18 cellular contexts compared by ENCODE assay signal in genomic region chr7:64729089-64729848, GRCh38.
DNase-seq lines count a peak whose midpoint lies in the region; ATAC-seq, FAIRE-seq and TF ChIP-seq lines count a peak whose summit lies in the region.
"Had no signal": no experiment of that assay in that cellular context is flagged by ENCODE, and none has a peak within 500 bp of the region (broad histone marks: within the 10 kb centered on the region; RNA-seq: fewer than 3 reads in every experiment).

No MANE protein-coding gene starts in this region.

- BruUV-seq in HepG2 (replicated peaks; lab: Mats Ljungman, UMichigan), result no TSS peak

- no peak for TF ChIP-seq RAD21 in HepG2 (CRISPR knock-in tag; IDR thresholded peaks at IDR 0.05)

- H3K9me3 ChIP-seq in HepG2 (ENCODE audit: low read length), result no peaks in the 10 kb centered on the region
- no peaks in the 10 kb centered on the region for H3K9me3 ChIP-seq in right lobe of liver
- H3K9me3 ChIP-seq in Loucy (ENCODE audit: insufficient read depth, low read depth, low read length), result peaks cover 4% of the 10 kb centered on the region; the same call in 1 of the 2 replicates
- H3K9me3 ChIP-seq in esophagus muscularis mucosa, result peaks cover 0 to 15% (median 8%) of the 10 kb centered on the region in 4 donors
- peaks cover 5% of the 10 kb centered on the region for H3K9me3 ChIP-seq in CD8-positive, alpha-beta memory T cell (ENCODE audit: low read length)
- H3K9me3 ChIP-seq: HAP-1 had no signal

- FAIRE-seq in HepG2 (lab: Jason Lieb, UNC) (no peak), bronchial epithelial cell (lab: Jason Lieb, UNC) (peak; percentile 23)
- FAIRE-seq: D721Med, GM12891, GM18507, H54 had no signal

- H3K4me3 ChIP-seq in HepG2 (replicated peaks in 1 of 3; ENCODE audit: insufficient read depth in 1 of 3, low read depth in 2 of 3, low read length in 3 of 3) (no peak overlapping the region), right lobe of liver (no peak overlapping the region), Loucy (ENCODE audit: low read length, poor library complexity, severe bottlenecking) (no peak overlapping the region), bronchial epithelial cell (ENCODE audit: low read depth, low read length) (no peak overlapping the region), esophagus muscularis mucosa (no peak overlapping the region)
- H3K4me3 ChIP-seq in CD8-positive, alpha-beta memory T cell (ENCODE audit: low read length), result no peak overlapping the region
- H3K4me3 ChIP-seq: HAP-1 had no signal

- peaks cover 37 to 60% (median 42%) of the 10 kb centered on the region in 5 donors for H3K9me3 Mint-ChIP-seq in CD8-positive, alpha-beta memory T cell

- H3K4me3 Mint-ChIP-seq in CD8-positive, alpha-beta memory T cell, result no peak overlapping the region
- H3K4me3 Mint-ChIP-seq: CD4-positive, alpha-beta memory T cell; HFFc6 had no signal

- H2AFZ ChIP-seq in HepG2 (ENCODE audit: low read length) (peak overlapping the region; percentile 15), Loucy (ENCODE audit: low read length) (no peak overlapping the region)

- H3K79me2 ChIP-seq in HepG2 (ENCODE audit: insufficient read depth, low read length) (no peaks in the 10 kb centered on the region), Loucy (ENCODE audit: insufficient read depth, low read length) (no peaks in the 10 kb centered on the region)

- TF ChIP-seq CTCF in HepG2 (CRISPR knock-in tag; IDR thresholded peaks at IDR 0.05) (no peak), right lobe of liver (IDR thresholded peaks at IDR 0.05) (no peak), Loucy (conservative IDR thresholded peaks at IDR 0.05; ENCODE audit: low read length) (no peak), bronchial epithelial cell (IDR thresholded peaks at IDR 0.05; ENCODE audit: insufficient read depth, low read length, severe bottlenecking) (no peak), esophagus muscularis mucosa (IDR thresholded peaks at IDR 0.05) (no peak)

- H3K4me1 Mint-ChIP-seq in CD8-positive, alpha-beta memory T cell, result no peaks in the 10 kb centered on the region
- H3K4me1 Mint-ChIP-seq: CD4-positive, alpha-beta memory T cell had no signal

- H3F3A ChIP-seq in Loucy (ENCODE audit: low read depth), result no peaks in the 10 kb centered on the region

- TF ChIP-seq POLR2A in HepG2 (IDR thresholded peaks at IDR 0.05; ENCODE audit: insufficient read depth in 1 of 2, low read depth in 2 of 2, low read length in 2 of 2) (no peak), right lobe of liver (IDR thresholded peaks at IDR 0.05) (no peak), esophagus muscularis mucosa (IDR thresholded peaks at IDR 0.05; ENCODE audit: low read depth) (no peak)

- H3K4me1 ChIP-seq in HepG2 (ENCODE audit: insufficient read depth, low read length) (peaks cover 9% of the 10 kb centered on the region), right lobe of liver (no peaks in the 10 kb centered on the region), Loucy (ENCODE audit: insufficient read depth, low read length, poor library complexity, severe bottlenecking) (peaks cover 9% of the 10 kb centered on the region), esophagus muscularis mucosa (no peaks in the 10 kb centered on the region)
- H3K4me1 ChIP-seq in CD8-positive, alpha-beta memory T cell (ENCODE audit: insufficient read depth, low read length), result no peaks in the 10 kb centered on the region
- H3K4me1 ChIP-seq: HAP-1 had no signal

- H3K4me2 ChIP-seq in HepG2 (ENCODE audit: low read depth, low read length) (no peak overlapping the region), Loucy (ENCODE audit: low read depth, low read length, poor library complexity, severe bottlenecking) (peak overlapping the region; percentile 14)

- DNase-seq in HepG2 (ENCODE audit: low spot score) (no peak), right lobe of liver (no peak), bronchial epithelial cell (ENCODE audit: low read depth) (no peak), esophagus muscularis mucosa (ENCODE audit: extremely low spot score) (no peak)
- no peak for DNase-seq in CD8-positive, alpha-beta memory T cell
- DNase-seq: C1 segment of cervical spinal cord; CD4-positive, alpha-beta memory T cell; DMS 273 treated with DMSO at 0.1 percent for 48 hours; DMS79; GF-D8; GOT3; HFFc6 had no signal

- POLR2A ChIA-PET in HepG2 (lab: Yijun Ruan, JAX), result no interaction called here
- POLR2A ChIA-PET in CD8-positive, alpha-beta memory T cell (lab: Charles Lee), result no interaction called here

- peaks cover 2 to 6% of the 10 kb centered on the region in 2 donors for H3K27me3 Mint-ChIP-seq in CD8-positive, alpha-beta memory T cell
- H3K27me3 Mint-ChIP-seq: CD4-positive, alpha-beta memory T cell had no signal

- CTCF ChIA-PET in HepG2 (lab: Yijun Ruan, JAX; ENCODE audit: low intra/inter-chr PET ratio, low total read pairs), result no interaction called here
- CTCF ChIA-PET in CD8-positive, alpha-beta memory T cell (lab: Charles Lee), result no interaction called here

- intact Hi-C loops in HepG2 (cut with micrococcal nuclease; ENCODE audit: unreplicated experiment), result no loop called here
- intact Hi-C loops in right lobe of liver (cut with DNase I), result no loop called here
- intact Hi-C loops in esophagus muscularis mucosa (cut with DNase I), result no loop called here

- H3K27ac ChIP-seq in HepG2 (ENCODE audit: extremely low read length, insufficient read depth, low read length) (no peak overlapping the region), right lobe of liver (no peak overlapping the region), esophagus muscularis mucosa (replicated peaks in 1 of 4) (no peak overlapping the region)
- no peak overlapping the region for H3K27ac ChIP-seq in CD8-positive, alpha-beta memory T cell (ENCODE audit: low read depth, low read length)

- ATAC-seq in HepG2 (no peak; the same call in 2 of the 3 replicates), right lobe of liver (no peak)

- no peaks in the 10 kb centered on the region for H4K20me1 ChIP-seq in HepG2 (ENCODE audit: insufficient read depth, low read length)
- H4K20me1 ChIP-seq in Loucy (ENCODE audit: insufficient read depth, low read length, poor library complexity, severe bottlenecking), result no peaks in the 10 kb centered on the region

- TF ChIP-seq EP300 in HepG2 (IDR thresholded peaks at IDR 0.05; ENCODE audit: low read depth in 2 of 2, low read length in 2 of 2) (no peak), HepG2 (CRISPR knock-in tag; IDR thresholded peaks at IDR 0.05; ENCODE audit: borderline replicate concordance) (no peak), esophagus muscularis mucosa (IDR thresholded peaks at IDR 0.05) (no peak)

- 2% methylated on average over 3 of the region's 3 CpGs for WGBS in HepG2 (ENCODE audit: low lambda C conversion rate)
- 65% methylated on average over 3 of the region's 3 CpGs for WGBS in right lobe of liver (ENCODE audit: insufficient coverage, low coverage, low lambda C conversion rate, missing lambda C conversion rate)
- 83% methylated on average over 2 of the region's 3 CpGs for WGBS in esophagus muscularis mucosa

- no peak overlapping the region for H3K9ac ChIP-seq in HepG2 (ENCODE audit: insufficient read depth, low read depth, low read length)
- H3K9ac ChIP-seq in Loucy (ENCODE audit: low read depth, low read length, poor library complexity, severe bottlenecking), result no peak overlapping the region

- in situ Hi-C loops in HepG2 (cut with HindIII; ENCODE audit: extremely low pct_ligation_motif_present, low pct_unique_long_range_greater_than_20kb), result no loop called here

- H3K27ac Mint-ChIP-seq in CD8-positive, alpha-beta memory T cell, result no peak overlapping the region
- H3K27ac Mint-ChIP-seq: HFFc6 had no signal

- no peaks in the 10 kb centered on the region for H3K9me2 ChIP-seq in Loucy (replicated peaks; ENCODE audit: low read depth, low read length)

- no peaks in the 10 kb centered on the region for H3K36me3 ChIP-seq in HepG2 (replicated peaks in 1 of 2; ENCODE audit: control insufficient read depth in 1 of 2, insufficient read depth in 2 of 2, low read length in 2 of 2)
- no peaks in the 10 kb centered on the region for H3K36me3 ChIP-seq in right lobe of liver
- H3K36me3 ChIP-seq in Loucy (ENCODE audit: insufficient read depth, low read length), result no peaks in the 10 kb centered on the region
- H3K36me3 ChIP-seq in bronchial epithelial cell (ENCODE audit: control insufficient read depth, insufficient read depth, low read length), result no peaks in the 10 kb centered on the region
- no peaks in the 10 kb centered on the region for H3K36me3 ChIP-seq in esophagus muscularis mucosa
- no peaks in the 10 kb centered on the region for H3K36me3 ChIP-seq in CD8-positive, alpha-beta memory T cell (ENCODE audit: insufficient read depth, low read length)
- H3K36me3 ChIP-seq: HAP-1 had no signal

- peaks cover 0 to 5% (median 0%) of the 10 kb centered on the region in 3 donors for H3K36me3 Mint-ChIP-seq in CD8-positive, alpha-beta memory T cell

- H3K27me3 ChIP-seq in HepG2 (ENCODE audit: control insufficient read depth in 1 of 2, insufficient read depth in 2 of 2, low read length in 2 of 2) (no peaks in the 10 kb centered on the region), right lobe of liver (no peaks in the 10 kb centered on the region), Loucy (ENCODE audit: insufficient read depth, low read length, poor library complexity, severe bottlenecking) (no peaks in the 10 kb centered on the region), bronchial epithelial cell (ENCODE audit: control insufficient read depth, insufficient read depth, low read length) (no peaks in the 10 kb centered on the region), esophagus muscularis mucosa (no peaks in the 10 kb centered on the region)
- no peaks in the 10 kb centered on the region for H3K27me3 ChIP-seq in CD8-positive, alpha-beta memory T cell (ENCODE audit: insufficient read depth, low read length, poor library complexity, severe bottlenecking)

TF ChIP-seq in HepG2, 621 proteins besides CTCF, POLR2A, EP300 and RAD21:
- TF ChIP-seq CHD4 (IDR thresholded peaks at IDR 0.05; ENCODE audit: borderline replicate concordance, low read length), result no peak
